34 cellular contexts compared by ENCODE assay signal in genomic region chr11:10556590-10556989, GRCh38. TPM values are rescaled to one million over a fixed set of nuclear protein-coding genes. Genes with fewer than 3 reads are reported as not detected.
"Had no signal": no experiment of that assay in that cellular context is flagged by ENCODE, and none has a peak within 500 bp of the region (broad histone marks: within the 10 kb centered on the region; RNA-seq: fewer than 3 reads in every experiment).

No MANE protein-coding gene starts in this region.

- H3K27ac Mint-ChIP-seq: activated CD4-positive, alpha-beta memory T cell treated with anti-CD3 and anti-CD28 coated beads for 36 hours; activated naive CD4-positive, alpha-beta T cell treated with anti-CD3 and anti-CD28 coated beads for 36 hours; activated naive CD8-positive, alpha-beta T cell treated with anti-CD3 and anti-CD28 coated beads for 36 hours; activated T-helper 1 cell treated with anti-CD3 and anti-CD28 coated beads, Interleukin-12 subunit alpha, Interleukin-12 subunit beta, Interleukin-2, Interleukin-4 antibody, amounts not matched to agents 30 ng/mL and 10 ng/mL and 1 ng/mL, durations not matched to agents 14 hours and 24 hours and 36 hours; brain; immature natural killer cell; memory B cell; naive thymus-derived CD4-positive, alpha-beta T cell; T-helper 1 cell treated with Interleukin-12 subunit alpha and Interleukin-12 subunit beta and Interleukin-4 antibody, amounts not matched to agents 30 μg/mL and 1 μg/mL, for 36 hours had no signal

- H3K4me3 ChIP-seq: ascending aorta, cardiac muscle cell, colonic mucosa, pancreas, right atrium auricular region, smooth muscle cell, suprapubic skin, tibial nerve had no signal

- DNase-seq: activated CD4-positive, alpha-beta memory T cell treated with anti-CD3 and anti-CD28 coated beads for 36 hours; activated CD4-positive, alpha-beta T cell treated with anti-CD3 and anti-CD28 coated beads for 4 hours; activated CD8-positive, alpha-beta memory T cell treated with anti-CD3 and anti-CD28 coated beads, Interleukin-2, amount 50 U/mL, for 4 hours; activated effector memory CD4-positive, alpha-beta T cell treated with anti-CD3 and anti-CD28 coated beads, Interleukin-2, amount 50 U/mL, for 16 hours; activated naive CD4-positive, alpha-beta T cell treated with anti-CD3 and anti-CD28 coated beads for 36 hours; activated naive CD8-positive, alpha-beta T cell treated with anti-CD3 and anti-CD28 coated beads for 36 hours; activated T-cell treated with anti-CD3 and anti-CD28 coated beads, Interleukin-2, amount 50 U/mL, for 1 hour; cerebellar nuclear complex; colonic mucosa; effector CD8-positive, alpha-beta T cell; head of caudate nucleus; hypothalamus; immature natural killer cell; kidney; midbrain; naive thymus-derived CD4-positive, alpha-beta T cell; pancreas; stimulated activated CD4-positive, alpha-beta T cell treated with anti-CD3 and anti-CD28 coated beads, Interleukin-1b, Interleukin-23, amount 100 ng/mL, for 48 hours; stimulated activated naive CD4-positive, alpha-beta T cell; T-helper 9 cell had no signal

- ATAC-seq: naive thymus-derived CD4-positive, alpha-beta T cell; pancreas had no signal

- H3K4me1 ChIP-seq: ascending aorta, colonic mucosa, pancreas, right atrium auricular region, suprapubic skin, tibial nerve had no signal

- H3K36me3 ChIP-seq: cardiac muscle cell, colonic mucosa, pancreas, right atrium auricular region, suprapubic skin, tibial nerve had no signal

- H3K9me3 Mint-ChIP-seq: activated T-helper 1 cell treated with anti-CD3 and anti-CD28 coated beads, Interleukin-12 subunit alpha, Interleukin-12 subunit beta, Interleukin-2, Interleukin-4 antibody, amounts not matched to agents 30 ng/mL and 10 ng/mL and 1 ng/mL, durations not matched to agents 14 hours and 24 hours and 36 hours; immature natural killer cell had no signal

- H3K27me3 Mint-ChIP-seq: memory B cell had no signal

- H3K9me3 ChIP-seq: ascending aorta, colonic mucosa, pancreas, right atrium auricular region, suprapubic skin had no signal

- H3K27ac ChIP-seq: ascending aorta, cardiac muscle cell, colonic mucosa, pancreas, right atrium auricular region, suprapubic skin, tibial nerve, VCaP had no signal

- H3K4me1 Mint-ChIP-seq: activated naive CD8-positive, alpha-beta T cell treated with anti-CD3 and anti-CD28 coated beads for 36 hours; brain; immature natural killer cell; naive thymus-derived CD4-positive, alpha-beta T cell had no signal

- H3K27me3 ChIP-seq: ascending aorta, colonic mucosa, pancreas, right atrium auricular region, suprapubic skin, tibial nerve had no signal

- H3K4me2 ChIP-seq: smooth muscle cell had no signal

- H3K4me3 Mint-ChIP-seq: activated CD4-positive, alpha-beta memory T cell treated with anti-CD3 and anti-CD28 coated beads for 36 hours; activated naive CD4-positive, alpha-beta T cell treated with anti-CD3 and anti-CD28 coated beads for 36 hours; activated naive CD8-positive, alpha-beta T cell treated with anti-CD3 and anti-CD28 coated beads for 36 hours; activated T-helper 1 cell treated with anti-CD3 and anti-CD28 coated beads, Interleukin-12 subunit alpha, Interleukin-12 subunit beta, Interleukin-2, Interleukin-4 antibody, amounts not matched to agents 30 ng/mL and 10 ng/mL and 1 ng/mL, durations not matched to agents 14 hours and 24 hours and 36 hours; brain; immature natural killer cell; memory B cell; naive thymus-derived CD4-positive, alpha-beta T cell; T-helper 1 cell treated with Interleukin-12 subunit alpha and Interleukin-12 subunit beta and Interleukin-4 antibody, amounts not matched to agents 30 μg/mL and 1 μg/mL, for 36 hours had no signal

- H3K36me3 Mint-ChIP-seq: activated CD4-positive, alpha-beta memory T cell treated with anti-CD3 and anti-CD28 coated beads for 36 hours; activated naive CD8-positive, alpha-beta T cell treated with anti-CD3 and anti-CD28 coated beads for 36 hours; brain had no signal

RNA-seq across cellular contexts. Expression of gene LYVE1, which starts 11.9 kb away (rescaled TPM):
- total RNA-seq: activated CD4-positive, alpha-beta memory T cell treated with anti-CD3 and anti-CD28 coated beads for 36 hours; activated CD8-positive, alpha-beta memory T cell treated with anti-CD3 and anti-CD28 coated beads for 36 hours; activated naive CD4-positive, alpha-beta T cell treated with anti-CD3 and anti-CD28 coated beads for 36 hours; activated naive CD8-positive, alpha-beta T cell treated with anti-CD3 and anti-CD28 coated beads for 36 hours; activated T-helper 1 cell treated with anti-CD3 and anti-CD28 coated beads, Interleukin-12 subunit alpha, Interleukin-12 subunit beta, Interleukin-2, Interleukin-4 antibody, amounts not matched to agents 30 ng/mL and 10 ng/mL and 1 ng/mL, durations not matched to agents 14 hours and 24 hours and 36 hours; cardiac muscle cell; fibroblast of villous mesenchyme; naive thymus-derived CD4-positive, alpha-beta T cell; smooth muscle cell had no signal
- polyA plus RNA-seq: cardiac muscle cell; immature natural killer cell; naive thymus-derived CD4-positive, alpha-beta T cell; neural cell; smooth muscle cell had no signal
